In the genomic region with DNA sequence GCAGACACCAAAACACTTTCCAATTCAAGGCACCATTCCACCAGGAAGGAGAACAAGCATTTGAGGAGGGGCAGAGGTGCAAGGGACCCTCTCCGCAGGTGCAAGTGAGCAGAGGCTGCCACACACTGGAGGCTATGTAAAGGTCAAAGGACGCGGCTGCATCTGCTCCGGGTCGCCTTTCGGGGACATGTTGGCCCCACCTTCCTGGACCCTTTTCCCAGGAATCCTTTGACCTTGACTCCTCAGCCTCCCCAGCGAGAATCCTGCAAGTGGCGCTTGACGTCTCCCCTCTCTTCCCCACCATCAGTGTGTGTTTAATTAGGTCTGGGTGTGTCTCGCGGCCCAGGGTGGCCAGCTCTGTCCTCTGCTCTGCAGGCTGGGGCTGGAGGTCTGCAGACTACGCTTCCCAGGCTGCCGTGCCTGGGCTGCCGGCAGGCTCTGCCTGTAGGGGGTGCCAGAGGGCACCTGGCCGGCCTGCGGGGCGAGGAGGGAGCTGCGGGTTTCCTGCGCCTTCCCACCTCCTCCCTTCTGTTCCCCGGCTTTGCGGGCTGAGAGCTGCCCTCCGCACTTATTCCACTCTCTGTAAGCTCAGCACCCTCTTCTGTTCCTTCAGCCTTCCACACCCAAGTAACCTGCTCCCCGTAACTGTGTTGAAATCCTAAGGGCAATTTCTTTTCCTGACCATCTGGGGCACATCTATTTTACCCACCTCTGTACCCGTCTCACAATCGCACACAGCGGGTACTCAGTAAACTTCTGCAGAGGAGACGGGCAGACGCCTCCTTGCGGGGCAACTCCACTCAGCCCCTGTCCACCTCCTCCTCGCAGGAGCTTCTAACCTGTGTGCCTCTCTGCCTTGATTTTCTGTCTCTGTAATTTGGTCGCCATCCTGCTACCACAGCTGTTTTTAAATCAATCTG, we compare ENCODE assay signal across 7 cellular contexts.
A peak's percentile ranks its signal among the peaks of the same experiment; 100 is the strongest.
DNase-seq lines count a peak whose midpoint lies in the region; ATAC-seq and TF ChIP-seq lines count a peak whose summit lies in the region.

No MANE protein-coding gene starts in this region.

- TF ChIP-seq CTCF in GM10266 (IDR thresholded peaks at IDR 0.05; ENCODE audit: control insufficient read depth, insufficient read depth, low read depth, missing control alignments) = peak; percentile 95

- ATAC-seq in HG02885 (IDR thresholded peaks at IDR 0.05; ENCODE audit: poor library complexity, unreplicated experiment) (peak; percentile 72), Right ventricle myocardium superior (ENCODE audit: poor library complexity) (peak; percentile 91), HG03571 (IDR thresholded peaks at IDR 0.05; ENCODE audit: unreplicated experiment) (no peak)

- peak; percentile 87 for DNase-seq in GM10266 (ENCODE audit: extremely low spot score)
- peak; percentile 9 for DNase-seq in RKO (ENCODE audit: low spot score)
- peak; percentile 20 for DNase-seq in activated gamma-delta T cell treated with anti-CD3 and anti-CD28 coated beads, Interleukin-2, amount 50 U/mL, for 16 hours (ENCODE audit: low read depth)
- DNase-seq in Right ventricle myocardium superior = peak; percentile 48
- peak; percentile 34 for DNase-seq in putamen (ENCODE audit: low spot score)

- intact Hi-C loops in Right ventricle myocardium superior (cut with DNase I) = no loop called here

Comparison
In these comparisons a context has a peak if more than half of its experiments do, and no peak if none do; other contexts are left out.
1. DNase-seq: peak in every context shown above with its lines; median percentile 87 in GM10266; 48 in Right ventricle myocardium superior; 34 in putamen; 20 in activated gamma-delta T cell treated with anti-CD3 and anti-CD28 coated beads, Interleukin-2, amount 50 U/mL, for 16 hours; 9 in RKO.